In the genomic region with DNA sequence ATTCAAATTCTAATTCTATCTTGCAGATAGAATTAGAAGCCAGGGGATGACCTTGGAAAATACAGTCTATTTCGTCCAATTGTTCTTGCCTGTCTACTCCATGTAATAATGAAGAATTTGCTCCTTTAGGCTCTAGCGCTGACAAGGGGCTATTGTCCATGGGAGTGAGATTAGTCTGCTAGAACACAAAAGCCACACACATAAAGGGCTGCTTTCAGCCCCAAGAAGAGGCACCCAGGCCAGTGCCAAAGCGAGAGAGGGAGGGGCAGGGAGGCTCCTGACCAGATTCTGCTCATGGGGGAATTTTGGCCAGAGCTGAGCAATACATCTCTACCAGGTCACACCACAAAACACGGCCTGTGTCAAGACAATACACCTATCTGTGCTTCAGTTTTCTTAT, we compare ENCODE assay signal across 18 cellular contexts.
"Had no signal": no experiment of that assay in that cellular context is flagged by ENCODE, and none has a peak within 500 bp of the region (broad histone marks: within the 10 kb centered on the region; RNA-seq: fewer than 3 reads in every experiment).

No MANE protein-coding gene starts in this region.

- H3K4me1 ChIP-seq: esophagus muscularis mucosa, neural progenitor cell, parathyroid adenoma, right atrium auricular region, suprapubic skin, upper lobe of left lung had no signal

- H3K9me3 ChIP-seq: esophagus muscularis mucosa, right atrium auricular region, suprapubic skin had no signal

- H3K27me3 ChIP-seq: cardiac muscle cell, esophagus muscularis mucosa, neural progenitor cell, right atrium auricular region, suprapubic skin, upper lobe of left lung had no signal

- H3K27ac ChIP-seq: cardiac muscle cell, esophagus muscularis mucosa, neural progenitor cell, parathyroid adenoma, right atrium auricular region, skin epidermis, suprapubic skin, upper lobe of left lung had no signal

- H3K4me3 ChIP-seq: cardiac muscle cell, esophagus muscularis mucosa, lung, neural progenitor cell, right atrium auricular region, skin epidermis, suprapubic skin, upper lobe of left lung had no signal

- DNase-seq: activated naive CD4-positive, alpha-beta T cell treated with anti-CD3 and anti-CD28 coated beads, Interleukin-2, amount 50 U/mL, for 16 hours; glutamatergic neuron; left colon; naive B cell; stimulated activated CD4-positive, alpha-beta T cell treated with anti-CD3 and anti-CD28 coated beads, Interleukin-4, amount 100 ng/mL, for 4 hours; stimulated activated CD8-positive, alpha-beta memory T cell treated with anti-CD3 and anti-CD28 coated beads, Interleukin-4, amount 100 ng/mL, for 48 hours; stimulated activated naive CD4-positive, alpha-beta T cell treated with Interleukin-2 at 50 U/mL for 16 hours; T-helper 1 cell; T1000; upper lobe of left lung had no signal

- H3K36me3 ChIP-seq: cardiac muscle cell, esophagus muscularis mucosa, neural progenitor cell, right atrium auricular region, suprapubic skin, upper lobe of left lung had no signal
